Comparison of ENCODE assay signal across 32 cellular contexts in the genomic region with DNA sequence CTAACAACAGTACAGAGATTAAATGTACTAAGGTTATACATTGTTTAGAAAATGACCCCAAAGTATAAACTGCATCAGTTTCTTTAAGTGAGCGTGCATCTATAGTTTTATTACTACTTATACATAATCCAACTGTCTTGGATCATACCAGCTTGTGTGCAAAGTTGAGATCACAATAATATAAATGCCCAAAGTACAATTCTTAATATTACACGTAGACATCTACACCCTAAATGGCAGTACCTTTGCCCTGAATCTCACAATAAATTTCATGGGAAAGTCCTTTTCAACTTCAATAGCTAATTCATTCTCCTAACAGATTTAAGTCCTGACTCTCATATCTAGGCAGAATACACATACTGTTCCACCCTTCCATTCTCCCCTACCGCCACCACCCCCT. TPM values are rescaled to one million over a fixed set of nuclear protein-coding genes. Genes with fewer than 3 reads are reported as not detected.
"Had no signal": no experiment of that assay in that cellular context is flagged by ENCODE, and none has a peak within 500 bp of the region (broad histone marks: within the 10 kb centered on the region; RNA-seq: fewer than 3 reads in every experiment).

No MANE protein-coding gene starts in this region.

- H3K4me3 ChIP-seq: PC-9 had no signal

- H3K27ac Mint-ChIP-seq: activated CD4-positive, alpha-beta memory T cell treated with anti-CD3 and anti-CD28 coated beads for 36 hours; activated naive CD4-positive, alpha-beta T cell treated with anti-CD3 and anti-CD28 coated beads for 36 hours; activated naive CD8-positive, alpha-beta T cell; activated naive CD8-positive, alpha-beta T cell treated with anti-CD3 and anti-CD28 coated beads, Interleukin-2, amount 50 U/mL, for 24 hours; activated T-helper 1 cell treated with anti-CD3 and anti-CD28 coated beads, Interleukin-12 subunit alpha, Interleukin-12 subunit beta, Interleukin-2, Interleukin-4 antibody, amounts not matched to agents 30 ng/mL and 10 ng/mL and 1 ng/mL, durations not matched to agents 14 hours and 24 hours and 36 hours; brain had no signal

- FAIRE-seq: bronchial epithelial cell had no signal

- H3K27ac ChIP-seq: KMS-11, PC-9, WERI-Rb-1 had no signal

- H3K9me3 Mint-ChIP-seq: activated CD4-positive, alpha-beta memory T cell treated with anti-CD3 and anti-CD28 coated beads for 36 hours; activated naive CD4-positive, alpha-beta T cell treated with anti-CD3 and anti-CD28 coated beads for 36 hours; activated naive CD8-positive, alpha-beta T cell treated with anti-CD3 and anti-CD28 coated beads, Interleukin-2, amount 50 U/mL, for 24 hours; activated T-cell treated with anti-CD3 and anti-CD28 coated beads, Interleukin-2, amount 50 U/mL, for 4 hours; activated T-helper 1 cell treated with anti-CD3 and anti-CD28 coated beads, Interleukin-12 subunit alpha, Interleukin-12 subunit beta, Interleukin-2, Interleukin-4 antibody, amounts not matched to agents 30 ng/mL and 10 ng/mL and 1 ng/mL, durations not matched to agents 14 hours and 24 hours and 36 hours; brain had no signal

- DNase-seq: activated CD4-positive, alpha-beta memory T cell treated with anti-CD3 and anti-CD28 coated beads for 36 hours; activated CD4-positive, alpha-beta T cell treated with anti-CD3 and anti-CD28 coated beads, Interleukin-2, amount 50 U/mL, for 1 hour; activated CD4-positive, CD25-positive, alpha-beta regulatory T cell; activated CD8-positive, alpha-beta memory T cell treated with anti-CD3 and anti-CD28 coated beads, Interleukin-2, amount 50 U/mL, for 4 hours; activated gamma-delta T cell treated with Interleukin-2 at 50 U/mL for 16 hours; activated naive CD4-positive, alpha-beta T cell treated with anti-CD3 and anti-CD28 coated beads for 36 hours; activated naive CD8-positive, alpha-beta T cell treated with anti-CD3 and anti-CD28 coated beads, Interleukin-2, amount 50 U/mL, for 24 hours; activated T-cell treated with anti-CD3 and anti-CD28 coated beads for 4 hours; activated T-cell treated with anti-CD3 and anti-CD28 coated beads, Interleukin-2, amount 50 U/mL, for 4 hours; anterior cingulate cortex; central memory CD4-positive, alpha-beta T cell; MM.1S; NCI-H1417 treated with DMSO at 0.1 percent for 48 hours; NCI-H187 treated with DMSO at 0.1 percent for 48 hours; NCI-H2107; NCI-H2171; NCI-H510A; NCI-H526; NCI-H748 treated with DMSO at 0.1 percent for 48 hours; PC-9; Right ventricle myocardium superior; SW 1271; T-helper 1 cell; T-helper 2 cell; T-helper 9 cell; WERI-Rb-1 had no signal

- H3K36me3 ChIP-seq: WERI-Rb-1 had no signal

- ATAC-seq: activated naive CD8-positive, alpha-beta T cell treated with anti-CD3 and anti-CD28 coated beads, Interleukin-2, amount 50 U/mL, for 24 hours; activated T-cell treated with anti-CD3 and anti-CD28 coated beads, Interleukin-2, amount 50 U/mL, for 4 hours had no signal

- H3K36me3 Mint-ChIP-seq: activated CD4-positive, alpha-beta memory T cell treated with anti-CD3 and anti-CD28 coated beads for 36 hours; activated naive CD8-positive, alpha-beta T cell; brain had no signal

- H3K4me3 Mint-ChIP-seq: activated CD4-positive, alpha-beta memory T cell treated with anti-CD3 and anti-CD28 coated beads for 36 hours; activated naive CD4-positive, alpha-beta T cell treated with anti-CD3 and anti-CD28 coated beads for 36 hours; activated naive CD8-positive, alpha-beta T cell; activated naive CD8-positive, alpha-beta T cell treated with anti-CD3 and anti-CD28 coated beads, Interleukin-2, amount 50 U/mL, for 24 hours; activated T-cell treated with anti-CD3 and anti-CD28 coated beads, Interleukin-2, amount 50 U/mL, for 4 hours; activated T-helper 1 cell treated with anti-CD3 and anti-CD28 coated beads, Interleukin-12 subunit alpha, Interleukin-12 subunit beta, Interleukin-2, Interleukin-4 antibody, amounts not matched to agents 30 ng/mL and 10 ng/mL and 1 ng/mL, durations not matched to agents 14 hours and 24 hours and 36 hours; brain had no signal

- H3K4me1 Mint-ChIP-seq: brain had no signal

RNA-seq across cellular contexts. Expression of a gene that starts 11.8 kb away (rescaled TPM):
- total RNA-seq: activated T-helper 1 cell treated with anti-CD3 and anti-CD28 coated beads, Interleukin-12 subunit alpha, Interleukin-12 subunit beta, Interleukin-2, Interleukin-4 antibody, amounts not matched to agents 30 ng/mL and 10 ng/mL and 1 ng/mL, durations not matched to agents 14 hours and 24 hours and 36 hours; OCI-LY7 had no signal
